ENCODE assay signal across 8 cellular contexts in genomic region chr1:150560576-150560975, GRCh38. TPM values are rescaled to one million over a fixed set of nuclear protein-coding genes. Genes with fewer than 3 reads are reported as not detected.
DNase-seq lines count a peak whose midpoint lies in the region; ATAC-seq and TF ChIP-seq lines count a peak whose summit lies in the region.

No MANE protein-coding gene starts in this region.

- CTCF ChIA-PET in SK-N-SH (lab: Yijun Ruan, JAX): interaction anchor here (0.5 to 6.2 kb wide), 50 partner anchors 11 to 600 kb away, joined by 3 to 142 read pairs (median 4); partner anchors contain the start of genes ADAMTSL4, CTSK, ENSA and FALEC

- H3F3A ChIP-seq in SK-N-SH (replicated peaks; ENCODE audit: insufficient read depth): peaks cover 38% of the 10 kb centered on the region

- H2AFZ ChIP-seq in SK-N-SH (ENCODE audit: low read depth): peak overlapping the region; percentile 44; the same call in 1 of the 2 replicates

- H3K36me3 ChIP-seq in SK-N-SH (replicated peaks in 1 of 2; ENCODE audit: control insufficient read depth in 1 of 2, insufficient read depth in 2 of 2, low read length in 1 of 2) (no peaks in the 10 kb centered on the region), adrenal gland (replicated peaks in 1 of 2) (no peaks in the 10 kb centered on the region), kidney epithelial cell (ENCODE audit: control insufficient read depth, insufficient read depth, low read length) (no peaks in the 10 kb centered on the region), subcutaneous abdominal adipose tissue (ENCODE audit: control insufficient read depth in 5 of 5, insufficient read depth in 5 of 5, low read length in 5 of 5) (peaks cover 0 to 24% (median 16%) of the 10 kb centered on the region in 5 donors)

- TF ChIP-seq EP300 in SK-N-SH (IDR thresholded peaks at IDR 0.05; ENCODE audit: borderline replicate concordance in 1 of 2, low read depth in 1 of 2, low read length in 1 of 2): no peak

- H3K79me2 ChIP-seq in SK-N-SH (ENCODE audit: insufficient read depth): peaks cover 65% of the 10 kb centered on the region

- peak overlapping the region; percentile 89; the same call in 1 of the 2 replicates for H3K9ac ChIP-seq in SK-N-SH
- H3K9ac ChIP-seq in subcutaneous abdominal adipose tissue (ENCODE audit: low read length in 5 of 5): peak overlapping the region; percentile 79 to 100 (median 98)

- 75% methylated on average over 4 of the region's 4 CpGs for WGBS in SK-N-SH (ENCODE audit: low lambda C conversion rate)
- WGBS in adrenal gland, 4 donors: 60 to 69% (median 62%) methylated on average over 4 of the region's 4 CpGs

- no peaks in the 10 kb centered on the region for H3K9me2 ChIP-seq in SK-N-SH

- no peak for TF ChIP-seq RAD21 in SK-N-SH (IDR thresholded peaks at IDR 0.05; ENCODE audit: low read length)

- H3K9me3 ChIP-seq in SK-N-SH (no peaks in the 10 kb centered on the region), adrenal gland (replicated peaks in 1 of 3) (no peaks in the 10 kb centered on the region), subcutaneous abdominal adipose tissue (ENCODE audit: control insufficient read depth in 5 of 5, low read length in 5 of 5) (no peaks in the 10 kb centered on the region)

- H4K20me1 ChIP-seq in SK-N-SH (ENCODE audit: insufficient read depth): peaks cover 6% of the 10 kb centered on the region; the same call in 1 of the 2 replicates

- DNase-seq in SK-N-SH (no peak), adrenal gland (peak in 1 of 7 donors; percentile 57), kidney epithelial cell (ENCODE audit: low read depth) (no peak), NCI-H1417 treated with DMSO at 0.1 percent for 48 hours (lab: John Stamatoyannopoulos, UW) (no peak)
- no peak for DNase-seq in NK-92 treated with Interleukin-12 subunit alpha and Interleukin-12 subunit beta, amount 100 ng/mL, for 24 hours (lab: John Stamatoyannopoulos, UW)

- POLR2A ChIA-PET in SK-N-SH (lab: Yijun Ruan, JAX): interaction anchor here (1.0 to 8.9 kb wide), 3 partner anchors 8 to 69 kb away, joined by 4 to 149 read pairs (median 5); partner anchors contain the start of genes ENSA and MCL1

- intact Hi-C loops in adrenal gland (cut with DNase I): loop anchor here in 1 of 2 donors (5.0 kb wide), 1 partner anchor 62 kb away; no protein-coding TSS in a partner anchor

- H3K4me2 ChIP-seq in SK-N-SH: peak overlapping the region; percentile 81

- no peak for TF ChIP-seq POLR2A in adrenal gland (IDR thresholded peaks at IDR 0.05)

- H3K27me3 ChIP-seq in SK-N-SH (ENCODE audit: insufficient read depth) (no peaks in the 10 kb centered on the region), adrenal gland (no peaks in the 10 kb centered on the region), kidney epithelial cell (ENCODE audit: control insufficient read depth, insufficient read depth, low read length) (no peaks in the 10 kb centered on the region), subcutaneous abdominal adipose tissue (ENCODE audit: control insufficient read depth in 5 of 5, insufficient read depth in 4 of 5, low read length in 5 of 5) (no peaks in the 10 kb centered on the region)

- H3K4me1 ChIP-seq in SK-N-SH (ENCODE audit: control insufficient read depth in 1 of 2, insufficient read depth in 2 of 2, low read depth in 1 of 2, low read length in 1 of 2) (peaks cover 33 to 39% of the 10 kb centered on the region in 2 experiments), adrenal gland (replicated peaks in 1 of 2) (peaks cover 55 to 61% of the 10 kb centered on the region in 2 donors), subcutaneous abdominal adipose tissue (ENCODE audit: control insufficient read depth in 5 of 5, insufficient read depth in 5 of 5, low read length in 5 of 5) (peaks cover 24 to 75% (median 67%) of the 10 kb centered on the region in 5 donors)

- H3K4me3 ChIP-seq in SK-N-SH (ENCODE audit: low read depth in 2 of 2, low read length in 1 of 2) (peak overlapping the region; percentile 56 to 69), adrenal gland (peak overlapping the region in 2 of 4 donors; percentile 27 to 72), kidney epithelial cell (ENCODE audit: low read depth, low read length) (peak overlapping the region; percentile 36), subcutaneous abdominal adipose tissue (ENCODE audit: low read depth in 1 of 5, low read length in 5 of 5) (peak overlapping the region; percentile 65 to 81 (median 78))

- H3K27ac ChIP-seq in SK-N-SH (ENCODE audit: low read depth in 2 of 2, low read length in 1 of 2): peak overlapping the region; percentile 99 to 100
- peak overlapping the region; percentile 96 to 100 (median 100) for H3K27ac ChIP-seq in adrenal gland
- H3K27ac ChIP-seq in subcutaneous abdominal adipose tissue (ENCODE audit: low read depth, low read length): peak overlapping the region; percentile 100

- ATAC-seq in SK-N-SH treated with all-trans-retinoic acid at 6 μM for 48 hours (no peak), GM19467 (IDR thresholded peaks at IDR 0.05; ENCODE audit: unreplicated experiment) (no peak)

- TF ChIP-seq CTCF in SK-N-SH (IDR thresholded peaks at IDR 0.05): no peak
- TF ChIP-seq CTCF in adrenal gland (IDR thresholded peaks at IDR 0.05): no peak
- TF ChIP-seq CTCF in kidney epithelial cell (IDR thresholded peaks at IDR 0.05; ENCODE audit: insufficient read depth, low read length, poor library complexity, severe bottlenecking): no peak

TF ChIP-seq in SK-N-SH, 30 proteins besides CTCF, POLR2A, EP300 and RAD21 (continues in another document):
- TF ChIP-seq POLR2AphosphoS5 (IDR thresholded peaks at IDR 0.05; ENCODE audit: low read depth, low read length): no peak
- no peak for TF ChIP-seq TAF1 (IDR thresholded peaks at IDR 0.05; ENCODE audit: borderline replicate concordance, low read depth, low read length)
- TF ChIP-seq TCF12 (IDR thresholded peaks at IDR 0.05): no peak
- TF ChIP-seq YY1 (IDR thresholded peaks at IDR 0.05; ENCODE audit: low read depth): no peak
- no peak for TF ChIP-seq FOSL2 (IDR thresholded peaks at IDR 0.05; ENCODE audit: borderline replicate concordance, low read depth)
- no peak for TF ChIP-seq RFX5 (IDR thresholded peaks at IDR 0.05; ENCODE audit: low read length)
- no peak for TF ChIP-seq NFIC (IDR thresholded peaks at IDR 0.05; ENCODE audit: borderline replicate concordance)
- no peak for TF ChIP-seq EZH2phosphoT487 (IDR thresholded peaks at IDR 0.05; ENCODE audit: borderline replicate concordance, low read depth)
- TF ChIP-seq FOXJ3 (CRISPR knock-in tag; IDR thresholded peaks at IDR 0.05): no peak
- no peak for TF ChIP-seq NRF1 (IDR thresholded peaks at IDR 0.05; ENCODE audit: low read depth, low read length)
- no peak for TF ChIP-seq MAX (IDR thresholded peaks at IDR 0.05; ENCODE audit: low read depth)

TF ChIP-seq in SK-N-SH treated with all-trans-retinoic acid at 6 μM for 48 hours, 23 proteins besides CTCF, POLR2A, EP300 and RAD21:
- TF ChIP-seq ZFP30 (CRISPR knock-in tag; IDR thresholded peaks at IDR 0.05): no peak
- no peak for TF ChIP-seq ARNTL (CRISPR knock-in tag; IDR thresholded peaks at IDR 0.05; ENCODE audit: borderline replicate concordance, low read depth)
- no peak for TF ChIP-seq OSR1 (CRISPR knock-in tag; IDR thresholded peaks at IDR 0.05)
- no peak for TF ChIP-seq ZNF70 (CRISPR knock-in tag; IDR thresholded peaks at IDR 0.05)
- no peak for TF ChIP-seq BACH2 (CRISPR knock-in tag; IDR thresholded peaks at IDR 0.05; ENCODE audit: borderline replicate concordance)

RNA-seq across cellular contexts. Expression of gene ADAMTSL4, which starts 11.4 kb away (rescaled TPM):
- polyA plus RNA-seq in SK-N-SH (2012; rRNA removed) (2.4 and 3.4 TPM in 2 replicates), adrenal gland (10 to 100 TPM in 2 of 3 donors, 1 to 10 TPM in 1; 1.7 to 31.4 (median 31.1) TPM)
- polyA plus RNA-seq in SK-N-SH (2012; cell fraction: cytosol; rRNA removed): 1.9 and 3.0 TPM in 2 replicates
- polyA plus RNA-seq in SK-N-SH (2012; cell fraction: nucleus; rRNA removed): 11.2 and 16.1 TPM in 2 replicates
- total RNA-seq in adrenal gland (10 to 100 TPM in 4 of 8 donors, 1 to 10 TPM in 4; 4.5 to 34.4 (median 9.2) TPM), kidney epithelial cell (0.46 and 1.7 TPM in 2 replicates)

RNA-seq across cellular contexts. Expression of gene MCL1, which starts 18.8 kb away (rescaled TPM):
- polyA plus RNA-seq in SK-N-SH (2012; rRNA removed) (110 and 131 TPM in 2 replicates), adrenal gland (100 to 1,000 TPM in 1 of 3 donors, 10 to 100 TPM in 2; 57.4 to 187 (median 90.5) TPM)
- 70.8 and 82.9 TPM in 2 replicates for polyA plus RNA-seq in SK-N-SH (2012; cell fraction: cytosol; rRNA removed)
- 354 and 429 TPM in 2 replicates for polyA plus RNA-seq in SK-N-SH (2012; cell fraction: nucleus; rRNA removed)
- total RNA-seq in adrenal gland (100 to 1,000 TPM; 146 to 299 (median 207) TPM), kidney epithelial cell (206 and 222 TPM in 2 replicates)

RNA-seq across cellular contexts. Expression of gene FALEC, which starts 45.0 kb away (rescaled TPM):
- polyA plus RNA-seq in SK-N-SH (2012; rRNA removed): 0.50 and 0.72 TPM in 2 replicates
- polyA plus RNA-seq in SK-N-SH (2012; cell fraction: cytosol; rRNA removed): 0.13 and 0.37 TPM in 2 replicates
- polyA plus RNA-seq in SK-N-SH (2012; cell fraction: nucleus; rRNA removed): 0.68 and 0.89 TPM in 2 replicates
- under 1 TPM in 1 of 8 donors, not detected in 7; 0.61 TPM for total RNA-seq in adrenal gland
- under 1 TPM in 1 of 3 donors, not detected in 2; 0.40 TPM for polyA plus RNA-seq in adrenal gland
- not detected in 2 replicates for total RNA-seq in kidney epithelial cell

RNA-seq across cellular contexts. Expression of gene ECM1, which starts 52.7 kb away (rescaled TPM):
- polyA plus RNA-seq in SK-N-SH (2012; rRNA removed) (20.2 and 32.3 TPM in 2 replicates), adrenal gland (10 to 100 TPM; 22.2 to 54.4 (median 44.4) TPM)
- 9.6 and 16.2 TPM in 2 replicates for polyA plus RNA-seq in SK-N-SH (2012; cell fraction: cytosol; rRNA removed)
- polyA plus RNA-seq in SK-N-SH (2012; cell fraction: nucleus; rRNA removed): 35.6 and 37.4 TPM in 2 replicates
- total RNA-seq in adrenal gland (10 to 100 TPM; 14.0 to 63.0 (median 25.0) TPM), kidney epithelial cell (5.4 and 6.0 TPM in 2 replicates)
